ENCODE assay signal across 8 cellular contexts in genomic region chr9:88593537-88594185, GRCh38. TPM values are rescaled to one million over a fixed set of nuclear protein-coding genes. Genes with fewer than 3 reads are reported as not detected.
DNase-seq lines count a peak whose midpoint lies in the region; ATAC-seq lines count a peak whose summit lies in the region.

No MANE protein-coding gene starts in this region.

- peaks cover 2 to 7% (median 6%) of the 10 kb centered on the region in 3 donors for H3K4me1 Mint-ChIP-seq in CD8-positive, alpha-beta memory T cell
- H3K4me1 Mint-ChIP-seq in T-helper 17 cell = peaks cover 2% of the 10 kb centered on the region
- no peaks in the 10 kb centered on the region for H3K4me1 Mint-ChIP-seq in central memory CD8-positive, alpha-beta T cell
- H3K4me1 Mint-ChIP-seq in memory B cell = no peaks in the 10 kb centered on the region

- H3K36me3 Mint-ChIP-seq in CD8-positive, alpha-beta memory T cell = peaks cover 0 to 2% (median 0%) of the 10 kb centered on the region in 3 donors
- H3K36me3 Mint-ChIP-seq in T-helper 17 cell (ENCODE audit: low read depth) = peaks cover 6% of the 10 kb centered on the region
- H3K36me3 Mint-ChIP-seq in central memory CD8-positive, alpha-beta T cell (ENCODE audit: insufficient read depth) = no peaks in the 10 kb centered on the region
- no peaks in the 10 kb centered on the region for H3K36me3 Mint-ChIP-seq in memory B cell

- H3K27me3 Mint-ChIP-seq in CD8-positive, alpha-beta memory T cell = peaks cover 18 to 19% of the 10 kb centered on the region in 2 donors
- H3K27me3 Mint-ChIP-seq in T-helper 17 cell = peaks cover 44% of the 10 kb centered on the region
- H3K27me3 Mint-ChIP-seq in central memory CD8-positive, alpha-beta T cell = peaks cover 47% of the 10 kb centered on the region
- H3K27me3 Mint-ChIP-seq in memory B cell = peaks cover 2% of the 10 kb centered on the region

- no peaks in the 10 kb centered on the region for H3K27me3 ChIP-seq in CD8-positive, alpha-beta memory T cell (ENCODE audit: insufficient read depth, low read length, poor library complexity, severe bottlenecking)

- H3K36me3 ChIP-seq in CD8-positive, alpha-beta memory T cell (ENCODE audit: insufficient read depth, low read length) = no peaks in the 10 kb centered on the region

- no peak overlapping the region for H3K27ac Mint-ChIP-seq in CD8-positive, alpha-beta memory T cell
- no peak overlapping the region for H3K27ac Mint-ChIP-seq in T-helper 17 cell
- no peak overlapping the region for H3K27ac Mint-ChIP-seq in central memory CD8-positive, alpha-beta T cell (ENCODE audit: low read depth)
- no peak overlapping the region for H3K27ac Mint-ChIP-seq in memory B cell

- H3K27ac ChIP-seq in CD8-positive, alpha-beta memory T cell (ENCODE audit: low read depth, low read length) = no peak overlapping the region

- ATAC-seq in GM19351 (IDR thresholded peaks at IDR 0.05; ENCODE audit: unreplicated experiment) = peak; percentile 94
- ATAC-seq in HG03571 (IDR thresholded peaks at IDR 0.05; ENCODE audit: unreplicated experiment) = peak; percentile 53
- peak; percentile 61 for ATAC-seq in T-helper 17 cell
- peak; percentile 46 for ATAC-seq in central memory CD8-positive, alpha-beta T cell (replicated peaks; ENCODE audit: extremely low read depth, poor library complexity, severe bottlenecking)
- ATAC-seq in memory B cell (ENCODE audit: low read depth) = peak; percentile 59
- ATAC-seq in stimulated activated naive CD8-positive, alpha-beta T cell treated with anti-CD3 and anti-CD28 coated beads, Interleukin-15, Interleukin-2, amounts not matched to agents 100 U/mL and 50 U/mL, for 24 hours = peak; percentile 58

- no peak overlapping the region for H3K4me3 Mint-ChIP-seq in CD8-positive, alpha-beta memory T cell
- H3K4me3 Mint-ChIP-seq in T-helper 17 cell (no peak overlapping the region), memory B cell (no peak overlapping the region)
- H3K4me3 Mint-ChIP-seq in central memory CD8-positive, alpha-beta T cell = no peak overlapping the region

- H3K4me1 ChIP-seq in CD8-positive, alpha-beta memory T cell (ENCODE audit: insufficient read depth, low read length) = no peaks in the 10 kb centered on the region

- peak; percentile 10 to 57 (median 21) for DNase-seq in CD8-positive, alpha-beta memory T cell
- DNase-seq in T-helper 17 cell (peak in 1 of 3 donors; percentile 29), memory B cell (ENCODE audit: low spot score in 2 of 2) (peak in 1 of 2 donors; percentile 6), kidney glomerular epithelial cell (lab: John Stamatoyannopoulos, UW) (no peak)
- DNase-seq in central memory CD8-positive, alpha-beta T cell (ENCODE audit: low spot score in 2 of 2) = peak in 1 of 2 donors; percentile 21
- DNase-seq in stimulated activated naive CD8-positive, alpha-beta T cell treated with anti-CD3 and anti-CD28 coated beads, Interleukin-15, Interleukin-2, amounts not matched to agents 100 U/mL and 50 U/mL, for 24 hours = peak; percentile 66

- POLR2A ChIA-PET in CD8-positive, alpha-beta memory T cell (lab: Charles Lee) = no interaction called here

- CTCF ChIA-PET in CD8-positive, alpha-beta memory T cell (lab: Charles Lee) = no interaction called here

- H3K4me3 ChIP-seq in CD8-positive, alpha-beta memory T cell (ENCODE audit: low read length) = no peak overlapping the region

- no peaks in the 10 kb centered on the region for H3K9me3 Mint-ChIP-seq in CD8-positive, alpha-beta memory T cell
- no peaks in the 10 kb centered on the region for H3K9me3 Mint-ChIP-seq in central memory CD8-positive, alpha-beta T cell
- no peaks in the 10 kb centered on the region for H3K9me3 Mint-ChIP-seq in memory B cell

- no peaks in the 10 kb centered on the region for H3K9me3 ChIP-seq in CD8-positive, alpha-beta memory T cell (ENCODE audit: low read length)
- no peaks in the 10 kb centered on the region for H3K9me3 ChIP-seq in T-helper 17 cell (ENCODE audit: control insufficient read depth, low read length, poor library complexity, severe bottlenecking)

RNA-seq across cellular contexts. Expression of gene NXNL2, which starts 58.7 kb away (rescaled TPM):
- not detected for total RNA-seq in CD8-positive, alpha-beta memory T cell
- polyA plus RNA-seq in CD8-positive, alpha-beta memory T cell = not detected
- not detected for total RNA-seq in T-helper 17 cell
